2 cellular contexts compared by ENCODE assay signal in the genomic region with DNA sequence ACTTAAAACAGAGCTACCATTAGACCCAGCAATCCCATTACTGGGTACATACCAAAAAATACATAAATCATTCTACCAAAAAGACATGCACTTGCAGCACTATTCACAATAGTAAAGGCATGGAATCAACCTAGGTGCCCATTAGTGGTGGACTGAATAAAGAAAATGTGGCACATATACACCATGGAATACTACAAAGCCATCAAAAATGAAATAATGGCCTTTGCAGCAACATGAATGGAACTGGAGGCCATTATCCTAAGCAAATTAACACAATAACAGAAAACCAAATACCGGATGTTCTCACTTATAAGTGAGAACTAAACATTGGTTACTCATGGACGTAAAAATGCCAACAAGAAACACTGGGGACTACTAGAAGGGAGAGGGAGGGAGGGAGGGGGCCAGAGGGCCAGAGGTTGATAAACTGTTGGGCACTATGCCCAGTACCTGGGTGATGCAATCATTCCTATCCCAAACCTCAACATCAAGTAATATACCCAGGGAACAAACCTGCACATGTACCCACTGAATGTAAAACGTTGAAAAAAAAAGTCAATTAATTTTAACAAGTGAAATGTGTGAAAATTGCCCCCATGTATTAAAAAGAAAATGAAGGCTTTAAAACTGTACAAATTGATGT.
A peak's percentile ranks its signal among the peaks of the same experiment; 100 is the strongest.
TF ChIP-seq lines count a peak whose summit lies in the region.

No MANE protein-coding gene starts in this region.

TF ChIP-seq in liver, 16 proteins besides CTCF, POLR2A, EP300 and RAD21:
- TF ChIP-seq, protein P1, sequence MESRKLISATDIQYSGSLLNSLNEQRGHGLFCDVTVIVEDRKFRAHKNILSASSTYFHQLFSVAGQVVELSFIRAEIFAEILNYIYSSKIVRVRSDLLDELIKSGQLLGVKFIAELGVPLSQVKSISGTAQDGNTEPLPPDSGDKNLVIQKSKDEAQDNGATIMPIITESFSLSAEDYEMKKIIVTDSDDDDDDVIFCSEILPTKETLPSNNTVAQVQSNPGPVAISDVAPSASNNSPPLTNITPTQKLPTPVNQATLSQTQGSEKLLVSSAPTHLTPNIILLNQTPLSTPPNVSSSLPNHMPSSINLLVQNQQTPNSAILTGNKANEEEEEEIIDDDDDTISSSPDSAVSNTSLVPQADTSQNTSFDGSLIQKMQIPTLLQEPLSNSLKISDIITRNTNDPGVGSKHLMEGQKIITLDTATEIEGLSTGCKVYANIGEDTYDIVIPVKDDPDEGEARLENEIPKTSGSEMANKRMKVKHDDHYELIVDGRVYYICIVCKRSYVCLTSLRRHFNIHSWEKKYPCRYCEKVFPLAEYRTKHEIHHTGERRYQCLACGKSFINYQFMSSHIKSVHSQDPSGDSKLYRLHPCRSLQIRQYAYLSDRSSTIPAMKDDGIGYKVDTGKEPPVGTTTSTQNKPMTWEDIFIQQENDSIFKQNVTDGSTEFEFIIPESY (IDR thresholded peaks at IDR 0.05): no peak
- TF ChIP-seq SP1 (IDR thresholded peaks at IDR 0.05) (no peak), HNF4A (conservative IDR thresholded peaks at IDR 0.05) (peak in 1 of 2 donors; percentile 33), RXRA (IDR thresholded peaks at IDR 0.05) (peak; percentile 59 to 83), HNF4G (IDR thresholded peaks at IDR 0.05) (peak; percentile 9), FOXA1 (IDR thresholded peaks at IDR 0.05) (no peak), FOXA2 (IDR thresholded peaks at IDR 0.05) (no peak)
- TF ChIP-seq, protein P2, sequence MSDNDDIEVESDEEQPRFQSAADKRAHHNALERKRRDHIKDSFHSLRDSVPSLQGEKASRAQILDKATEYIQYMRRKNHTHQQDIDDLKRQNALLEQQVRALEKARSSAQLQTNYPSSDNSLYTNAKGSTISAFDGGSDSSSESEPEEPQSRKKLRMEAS (IDR thresholded peaks at IDR 0.05): peak; percentile 30
- TF ChIP-seq, protein P3, sequence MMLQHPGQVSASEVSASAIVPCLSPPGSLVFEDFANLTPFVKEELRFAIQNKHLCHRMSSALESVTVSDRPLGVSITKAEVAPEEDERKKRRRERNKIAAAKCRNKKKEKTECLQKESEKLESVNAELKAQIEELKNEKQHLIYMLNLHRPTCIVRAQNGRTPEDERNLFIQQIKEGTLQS (IDR thresholded peaks at IDR 0.05): peak; percentile 69

TF ChIP-seq in HepG2, 621 proteins besides CTCF, POLR2A, EP300 and RAD21:
- no peak for TF ChIP-seq ZNF232 (CRISPR knock-in tag; IDR thresholded peaks at IDR 0.05; ENCODE audit: borderline replicate concordance)
- no peak for TF ChIP-seq MATR3 (CRISPR knock-in tag; IDR thresholded peaks at IDR 0.05)
- no peak for TF ChIP-seq SRF (IDR thresholded peaks at IDR 0.05; ENCODE audit: low read depth, low read length)
- TF ChIP-seq MED13 (CRISPR knock-in tag; IDR thresholded peaks at IDR 0.05): no peak
- TF ChIP-seq ZNF674 (CRISPR knock-in tag; IDR thresholded peaks at IDR 0.05; ENCODE audit: low read depth): no peak
- TF ChIP-seq RORA (CRISPR knock-in tag; IDR thresholded peaks at IDR 0.05): no peak
- TF ChIP-seq, protein P4, sequence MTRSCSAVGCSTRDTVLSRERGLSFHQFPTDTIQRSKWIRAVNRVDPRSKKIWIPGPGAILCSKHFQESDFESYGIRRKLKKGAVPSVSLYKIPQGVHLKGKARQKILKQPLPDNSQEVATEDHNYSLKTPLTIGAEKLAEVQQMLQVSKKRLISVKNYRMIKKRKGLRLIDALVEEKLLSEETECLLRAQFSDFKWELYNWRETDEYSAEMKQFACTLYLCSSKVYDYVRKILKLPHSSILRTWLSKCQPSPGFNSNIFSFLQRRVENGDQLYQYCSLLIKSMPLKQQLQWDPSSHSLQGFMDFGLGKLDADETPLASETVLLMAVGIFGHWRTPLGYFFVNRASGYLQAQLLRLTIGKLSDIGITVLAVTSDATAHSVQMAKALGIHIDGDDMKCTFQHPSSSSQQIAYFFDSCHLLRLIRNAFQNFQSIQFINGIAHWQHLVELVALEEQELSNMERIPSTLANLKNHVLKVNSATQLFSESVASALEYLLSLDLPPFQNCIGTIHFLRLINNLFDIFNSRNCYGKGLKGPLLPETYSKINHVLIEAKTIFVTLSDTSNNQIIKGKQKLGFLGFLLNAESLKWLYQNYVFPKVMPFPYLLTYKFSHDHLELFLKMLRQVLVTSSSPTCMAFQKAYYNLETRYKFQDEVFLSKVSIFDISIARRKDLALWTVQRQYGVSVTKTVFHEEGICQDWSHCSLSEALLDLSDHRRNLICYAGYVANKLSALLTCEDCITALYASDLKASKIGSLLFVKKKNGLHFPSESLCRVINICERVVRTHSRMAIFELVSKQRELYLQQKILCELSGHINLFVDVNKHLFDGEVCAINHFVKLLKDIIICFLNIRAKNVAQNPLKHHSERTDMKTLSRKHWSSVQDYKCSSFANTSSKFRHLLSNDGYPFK (CRISPR knock-in tag; IDR thresholded peaks at IDR 0.05; ENCODE audit: borderline replicate concordance): no peak
- TF ChIP-seq ZNF326 (CRISPR knock-in tag; IDR thresholded peaks at IDR 0.05; ENCODE audit: borderline replicate concordance): no peak
- TF ChIP-seq MAF1 (CRISPR knock-in tag; IDR thresholded peaks at IDR 0.05; ENCODE audit: borderline replicate concordance): no peak
- no peak for TF ChIP-seq SSRP1 (CRISPR knock-in tag; IDR thresholded peaks at IDR 0.05)
- no peak for TF ChIP-seq ZNF33A (CRISPR knock-in tag; IDR thresholded peaks at IDR 0.05; ENCODE audit: borderline replicate concordance)
TF ChIP-seq in HepG2: peak in this region for 0.
